Comparison of ENCODE assay signal across 9 cellular contexts in the genomic region with DNA sequence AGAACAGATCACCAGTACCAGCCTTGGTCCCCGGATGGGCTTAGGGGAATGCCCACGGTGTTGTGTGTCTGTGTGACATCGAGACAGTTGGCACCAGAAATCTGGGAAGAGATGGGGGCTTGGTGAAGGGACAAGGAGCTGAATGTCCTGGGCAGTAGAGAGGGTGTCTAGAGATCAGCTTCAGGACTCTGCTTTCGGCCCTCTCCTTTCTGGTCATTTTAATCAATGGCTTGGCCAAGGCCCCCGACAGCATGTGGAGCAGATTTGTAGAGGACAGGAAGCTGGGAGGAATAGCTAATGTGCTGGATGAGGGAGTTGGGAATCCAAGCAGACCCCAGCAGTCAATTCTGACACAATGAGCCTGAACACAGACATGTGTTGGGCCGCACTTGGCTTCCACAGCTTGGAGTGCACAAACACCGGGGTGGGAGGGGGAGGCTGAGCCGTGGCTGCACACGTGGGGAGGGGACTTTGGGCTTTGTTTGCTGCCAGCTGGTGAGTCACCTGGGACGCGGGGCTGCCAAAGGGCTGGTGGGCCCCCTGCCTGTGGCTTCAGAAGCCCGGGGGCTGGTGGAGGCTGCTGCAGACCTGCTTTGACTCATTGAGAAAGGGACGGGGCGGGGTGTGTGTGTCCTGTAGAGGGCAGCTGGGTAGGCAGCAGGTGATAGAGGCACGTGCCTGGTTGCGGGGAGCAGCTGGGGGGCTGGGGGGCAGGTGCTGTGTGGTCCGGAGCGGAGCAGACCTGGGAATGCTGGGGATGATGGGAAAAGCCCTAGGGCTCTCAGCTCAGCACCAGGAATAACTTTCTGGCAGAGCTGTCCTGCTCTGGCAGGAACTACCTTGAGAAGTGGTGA. TPM values are rescaled to one million over a fixed set of nuclear protein-coding genes. Genes with fewer than 3 reads are reported as not detected.
DNase-seq lines count a peak whose midpoint lies in the region; TF ChIP-seq lines count a peak whose summit lies in the region.
"Had no signal": no experiment of that assay in that cellular context is flagged by ENCODE, and none has a peak within 500 bp of the region (broad histone marks: within the 10 kb centered on the region; RNA-seq: fewer than 3 reads in every experiment).

No MANE protein-coding gene starts in this region.

- H3K4me3 ChIP-seq in Caco-2 (ENCODE audit: low read depth, low read length), result no peak overlapping the region
- H3K4me3 ChIP-seq in astrocyte of the spinal cord (ENCODE audit: low read depth, low read length), result no peak overlapping the region
- H3K4me3 ChIP-seq in CD8-positive, alpha-beta memory T cell (ENCODE audit: low read length), result no peak overlapping the region

- peaks cover 29% of the 10 kb centered on the region for H3K4me1 ChIP-seq in Caco-2
- no peaks in the 10 kb centered on the region for H3K4me1 ChIP-seq in CD8-positive, alpha-beta memory T cell (ENCODE audit: insufficient read depth, low read length)

- peaks cover 14% of the 10 kb centered on the region for H3K4me1 Mint-ChIP-seq in Caco-2 (ENCODE audit: low read depth, unreplicated experiment)
- peaks cover 71% of the 10 kb centered on the region for H3K4me1 Mint-ChIP-seq in nephron progenitor cell
- H3K4me1 Mint-ChIP-seq in CD8-positive, alpha-beta memory T cell, result peaks cover 4 to 9% (median 4%) of the 10 kb centered on the region in 3 donors

- no peaks in the 10 kb centered on the region for H3K27me3 ChIP-seq in Caco-2 (replicated peaks; ENCODE audit: control insufficient read depth, insufficient read depth, low read length)
- H3K27me3 ChIP-seq in CD8-positive, alpha-beta memory T cell (ENCODE audit: insufficient read depth, low read length, poor library complexity, severe bottlenecking), result no peaks in the 10 kb centered on the region

- H3K9me3 Mint-ChIP-seq in Caco-2 (ENCODE audit: unreplicated experiment), result no peaks in the 10 kb centered on the region
- no peaks in the 10 kb centered on the region for H3K9me3 Mint-ChIP-seq in nephron progenitor cell
- no peaks in the 10 kb centered on the region for H3K9me3 Mint-ChIP-seq in CD8-positive, alpha-beta memory T cell

- no peak overlapping the region for H3K4me3 Mint-ChIP-seq in Caco-2 (ENCODE audit: unreplicated experiment)
- no peak overlapping the region for H3K4me3 Mint-ChIP-seq in nephron progenitor cell
- no peak overlapping the region for H3K4me3 Mint-ChIP-seq in CD8-positive, alpha-beta memory T cell

- in situ Hi-C loops in astrocyte of the spinal cord (cut with HindIII; ENCODE audit: low sequenced_read_pairs), result no loop called here

- H3K27me3 Mint-ChIP-seq in Caco-2 (ENCODE audit: insufficient read depth, unreplicated experiment) (no peaks in the 10 kb centered on the region), nephron progenitor cell (ENCODE audit: low read depth, poor library complexity) (peaks cover 12% of the 10 kb centered on the region)
- H3K27me3 Mint-ChIP-seq in CD8-positive, alpha-beta memory T cell, result peaks cover 3 to 14% of the 10 kb centered on the region in 2 donors

- DNase-seq in Caco-2 (peak; percentile 34 to 47), NCI-H1092 treated with DMSO at 0.1 percent for 48 hours (lab: John Stamatoyannopoulos, UW) (peak; percentile 19), astrocyte of the spinal cord (ENCODE audit: low read depth, low spot score) (peak; percentile 81), nephron progenitor cell (peak; percentile 20), HT-29 (ENCODE audit: low spot score) (no peak), NCI-H510A (lab: John Stamatoyannopoulos, UW) (no peak)
- DNase-seq in CD8-positive, alpha-beta memory T cell, result no peak
- no peak for DNase-seq in activated CD8-positive, alpha-beta memory T cell treated with anti-CD3 and anti-CD28 coated beads, Interleukin-2, amount 50 U/mL, for 4 hours
- DNase-seq: activated effector memory CD4-positive, alpha-beta T cell treated with Interleukin-2 at 50 U/mL for 16 hours had no signal

- peak in 1 of 2 experiments; percentile 17 for TF ChIP-seq CTCF in Caco-2 (IDR thresholded peaks at IDR 0.05; ENCODE audit: insufficient read depth in 1 of 2, low read depth in 1 of 2, low read length in 1 of 2, severe bottlenecking in 1 of 2, unreplicated experiment in 1 of 2)
- no peak for TF ChIP-seq CTCF in astrocyte of the spinal cord (IDR thresholded peaks at IDR 0.05; ENCODE audit: low read depth, low read length)
- TF ChIP-seq CTCF in nephron progenitor cell (IDR thresholded peaks at IDR 0.05), result no peak

- no peaks in the 10 kb centered on the region for H3K36me3 ChIP-seq in Caco-2 (ENCODE audit: control insufficient read depth, insufficient read depth, low read length)
- no peaks in the 10 kb centered on the region for H3K36me3 ChIP-seq in CD8-positive, alpha-beta memory T cell (ENCODE audit: insufficient read depth, low read length)

- H3K36me3 Mint-ChIP-seq in Caco-2 (ENCODE audit: insufficient read depth, unreplicated experiment), result no peaks in the 10 kb centered on the region
- no peaks in the 10 kb centered on the region for H3K36me3 Mint-ChIP-seq in nephron progenitor cell (ENCODE audit: low read depth)
- H3K36me3 Mint-ChIP-seq in CD8-positive, alpha-beta memory T cell, result no peaks in the 10 kb centered on the region

- intact Hi-C loops in Caco-2 (cut with micrococcal nuclease; ENCODE audit: unreplicated experiment), result loop anchor here (5.0 kb wide), 1 partner anchor 61 kb away; no protein-coding TSS in a partner anchor

- no peak overlapping the region for H3K27ac ChIP-seq in CD8-positive, alpha-beta memory T cell (ENCODE audit: low read depth, low read length)

- POLR2A ChIA-PET in Caco-2 (lab: Charles Lee), result no interaction called here
- POLR2A ChIA-PET in CD8-positive, alpha-beta memory T cell (lab: Charles Lee), result no interaction called here

- no TSS peak for BruUV-seq in Caco-2 (replicated peaks; lab: Mats Ljungman, UMichigan)

- no peaks in the 10 kb centered on the region for H3K9me3 ChIP-seq in Caco-2
- H3K9me3 ChIP-seq in CD8-positive, alpha-beta memory T cell (ENCODE audit: low read length), result no peaks in the 10 kb centered on the region

- H3K27ac Mint-ChIP-seq in Caco-2 (ENCODE audit: unreplicated experiment) (no peak overlapping the region), nephron progenitor cell (peak overlapping the region; percentile 76)
- H3K27ac Mint-ChIP-seq in CD8-positive, alpha-beta memory T cell, result no peak overlapping the region

- CTCF ChIA-PET in Caco-2 (lab: Charles Lee), result interaction anchor here (0.6 kb wide), 1 partner anchor 13 kb away, joined by 3 read pairs; no protein-coding TSS in a partner anchor
- CTCF ChIA-PET in CD8-positive, alpha-beta memory T cell (lab: Charles Lee), result no interaction called here

RNA-seq across cellular contexts. Expression of a gene that starts 20.9 kb away (rescaled TPM):
- not detected in 2 replicates for total RNA-seq in Caco-2 (2022)
- total RNA-seq in HT-29 (2014; rRNA removed; shearing (Covaris generic)), result 1.4 and 3.1 TPM in 2 replicates
- not detected for total RNA-seq in CD8-positive, alpha-beta memory T cell
- polyA plus RNA-seq in CD8-positive, alpha-beta memory T cell, result 0.08 TPM

RNA-seq across cellular contexts. Expression of a gene that starts 59.5 kb away (rescaled TPM):
- not detected in 2 replicates for total RNA-seq in Caco-2 (2022)
- total RNA-seq in HT-29 (2014; rRNA removed; shearing (Covaris generic)), result 0.03 TPM in 1 of 2 replicates, not detected in the other
- total RNA-seq in CD8-positive, alpha-beta memory T cell, result not detected
- 0.53 TPM for polyA plus RNA-seq in CD8-positive, alpha-beta memory T cell

Comparison
In these comparisons a context has a peak if more than half of its experiments do, and no peak if none do; other contexts are left out.
1. DNase-seq: peak in Caco-2 (2 of 2), NCI-H1092 treated with DMSO at 0.1 percent for 48 hours (single experiment), astrocyte of the spinal cord (single experiment) and nephron progenitor cell (single experiment); none in HT-29 (single experiment), NCI-H510A (single experiment), CD8-positive, alpha-beta memory T cell (0 of 5) and activated CD8-positive, alpha-beta memory T cell treated with anti-CD3 and anti-CD28 coated beads, Interleukin-2, amount 50 U/mL, for 4 hours (single experiment).